Comparison of ENCODE assay signal across 8 cellular contexts in genomic region chr10:114694735-114695134, GRCh38. TPM values are rescaled to one million over a fixed set of nuclear protein-coding genes. Genes with fewer than 3 reads are reported as not detected.
DNase-seq lines count a peak whose midpoint lies in the region; ATAC-seq, FAIRE-seq and TF ChIP-seq lines count a peak whose summit lies in the region.

No MANE protein-coding gene starts in this region.

- DNase-seq in Jurkat, Clone E6-1 (ENCODE audit: low read depth, low spot score) = peak; percentile 21
- peak; percentile 5 for DNase-seq in activated T-cell treated with anti-CD3 and anti-CD28 coated beads for 4 hours
- DNase-seq in kidney = no peak
- DNase-seq in retina = no peak
- no peak for DNase-seq in SK-N-DZ (ENCODE audit: low spot score)

- ATAC-seq in HG03354 (IDR thresholded peaks at IDR 0.05; ENCODE audit: poor library complexity, severe bottlenecking, unreplicated experiment) = no peak
- ATAC-seq in GM21367 (IDR thresholded peaks at IDR 0.05; ENCODE audit: unreplicated experiment) = no peak

- H3K9ac ChIP-seq in kidney (ENCODE audit: low read length in 2 of 2) = no peak overlapping the region

- intact Hi-C loops in kidney (cut with DNase I) = no loop called here

- H3K4me1 ChIP-seq in kidney (ENCODE audit: control insufficient read depth in 1 of 2, insufficient read depth in 1 of 2, low read depth in 1 of 2, low read length in 2 of 2) = peaks cover 2 to 11% of the 10 kb centered on the region in 2 donors

- TF ChIP-seq CTCF in GM12873 (IDR thresholded peaks at IDR 0.05; ENCODE audit: insufficient read depth, low read depth, low read length, missing control alignments) (peak; percentile 73), kidney (IDR thresholded peaks at IDR 0.05; ENCODE audit: borderline replicate concordance, extremely low read depth, insufficient read depth) (peak; percentile 47)

- no peak overlapping the region for H3K4me3 ChIP-seq in Jurkat, Clone E6-1 (ENCODE audit: low read length)
- no peak overlapping the region for H3K4me3 ChIP-seq in kidney (ENCODE audit: low read length in 2 of 2)

- no peaks in the 10 kb centered on the region for H3K9me3 ChIP-seq in kidney (ENCODE audit: control insufficient read depth in 1 of 2, low read length in 2 of 2)

- H3K36me3 ChIP-seq in kidney (ENCODE audit: control insufficient read depth in 1 of 2, insufficient read depth in 2 of 2, low read length in 2 of 2) = no peaks in the 10 kb centered on the region

- no peak overlapping the region for H3K27ac ChIP-seq in kidney (ENCODE audit: low read depth in 2 of 2, low read length in 2 of 2)

- FAIRE-seq in kidney (lab: Jason Lieb, UNC) = no peak

RNA-seq across cellular contexts. Expression of gene ABLIM1, which starts 36.7 kb away (rescaled TPM):
- polyA plus RNA-seq in Jurkat, Clone E6-1 (2012; ENCODE audit: insufficient read depth, insufficient read length) = 29.0 TPM
- total RNA-seq in kidney = 158 TPM
- 32.3 TPM for polyA plus RNA-seq in kidney (ENCODE audit: insufficient read depth, low read depth, low replicate concordance)
- polyA plus RNA-seq in SK-N-DZ (2014; cell fraction: cytosol; rRNA removed) = 21.0 and 33.7 TPM in 2 replicates
- 11.5 and 20.8 TPM in 2 replicates for polyA plus RNA-seq in SK-N-DZ (2014; cell fraction: nucleus; rRNA removed)

Comparison
In these comparisons a context has a peak if more than half of its experiments do, and no peak if none do; other contexts are left out.
1. DNase-seq: peak in Jurkat, Clone E6-1 (single experiment) and activated T-cell treated with anti-CD3 and anti-CD28 coated beads for 4 hours (single experiment); none in kidney (single experiment), retina (single experiment) and SK-N-DZ (single experiment).